16 cellular contexts compared by ENCODE assay signal in the genomic region with DNA sequence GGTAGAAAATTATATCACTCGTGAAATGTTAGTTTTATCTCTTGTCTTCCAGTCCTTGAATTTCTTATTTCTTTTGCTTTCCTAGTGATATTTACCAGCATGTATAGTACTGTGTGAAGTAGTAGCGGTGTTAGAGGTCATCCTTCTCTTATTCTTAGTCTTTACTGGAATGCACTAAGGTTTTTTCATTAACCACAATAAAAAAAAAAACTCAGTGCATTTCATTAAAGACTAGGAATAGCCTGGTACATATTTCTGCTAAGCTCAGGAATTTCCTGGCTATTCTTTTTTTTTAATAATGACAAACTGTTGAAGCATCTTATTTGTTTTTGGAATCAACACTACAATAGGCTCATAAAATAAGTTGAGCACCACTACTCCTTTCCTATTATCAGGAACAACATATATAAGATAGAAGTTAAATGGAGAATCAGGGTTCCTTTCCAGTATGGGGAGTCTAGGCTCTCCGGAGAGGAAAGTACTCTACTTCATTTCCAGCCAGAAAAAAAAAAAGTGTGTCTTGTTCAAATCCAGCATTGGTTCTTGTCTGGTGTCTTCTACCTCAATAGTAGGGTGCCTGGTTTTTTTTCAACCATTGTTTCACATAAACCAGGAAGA.
A peak's percentile ranks its signal among the peaks of the same experiment; 100 is the strongest.
DNase-seq lines count a peak whose midpoint lies in the region; ATAC-seq and TF ChIP-seq lines count a peak whose summit lies in the region.
"Had no signal": no experiment of that assay in that cellular context is flagged by ENCODE, and none has a peak within 500 bp of the region (broad histone marks: within the 10 kb centered on the region; RNA-seq: fewer than 3 reads in every experiment).

No MANE protein-coding gene starts in this region.

- ATAC-seq in HG02678 (IDR thresholded peaks at IDR 0.05; ENCODE audit: unreplicated experiment): no peak
- ATAC-seq: GM12878, left cardiac atrium had no signal

- H3F3A ChIP-seq in GM23248 (ENCODE audit: insufficient read depth): peaks cover 34% of the 10 kb centered on the region

- TF ChIP-seq CTCF in fibroblast of mammary gland (conservative IDR thresholded peaks at IDR 0.05; ENCODE audit: control insufficient read depth, insufficient read depth, low read depth, low read length) (no peak), retinal pigment epithelial cell (conservative IDR thresholded peaks at IDR 0.05; ENCODE audit: low read depth, low read length) (no peak)

- H3K9me3 ChIP-seq in GM23248 (ENCODE audit: low read depth): no peaks in the 10 kb centered on the region
- no peaks in the 10 kb centered on the region for H3K9me3 ChIP-seq in adipocyte (ENCODE audit: control insufficient read depth, low read length)
- H3K9me3 ChIP-seq: Peyer's patch, uterus had no signal

- peak overlapping the region; percentile 32 for H3K27ac ChIP-seq in GM23248
- H3K27ac ChIP-seq: Peyer's patch, uterus had no signal

- no peaks in the 10 kb centered on the region for H3K9me2 ChIP-seq in GM23248 (ENCODE audit: insufficient read depth)

- H3K4me2 ChIP-seq in GM23248 (ENCODE audit: unreplicated experiment): peak overlapping the region; percentile 32

- no peak overlapping the region for H2AFZ ChIP-seq in GM23248

- no peak overlapping the region for H3K9ac ChIP-seq in GM23248
- H3K9ac ChIP-seq in adipocyte (ENCODE audit: low read length): no peak overlapping the region

- no peaks in the 10 kb centered on the region for H3K79me2 ChIP-seq in GM23248 (ENCODE audit: insufficient read depth)

- peak; percentile 62 for DNase-seq in GM23248
- DNase-seq in adipocyte (ENCODE audit: low read depth): peak; percentile 54
- DNase-seq in fibroblast of mammary gland (ENCODE audit: low read depth): peak; percentile 71
- DNase-seq in retinal pigment epithelial cell (ENCODE audit: low read depth): peak; percentile 82
- no peak for DNase-seq in UCSD-AML1 (lab: John Stamatoyannopoulos, UW; ENCODE audit: unreplicated experiment)
- DNase-seq in stimulated activated CD4-positive, alpha-beta T cell treated with anti-CD3 and anti-CD28 coated beads, Interleukin-12 subunit alpha, Interleukin-12 subunit beta, amount 100 ng/mL, for 4 hours: no peak
- DNase-seq in SKM-1 (lab: John Stamatoyannopoulos, UW; ENCODE audit: unreplicated experiment): no peak
- DNase-seq: activated CD4-positive, CD25-positive, alpha-beta regulatory T cell; CD4-positive, alpha-beta T cell; left cardiac atrium; NCI-H187; NCI-H526 treated with DMSO at 0.1 percent for 48 hours; Peyer's patch; uterus had no signal

- in situ Hi-C loops in GM23248 (cut with MboI): no loop called here

- no peaks in the 10 kb centered on the region for H3K36me3 ChIP-seq in GM23248 (ENCODE audit: low read depth)
- no peaks in the 10 kb centered on the region for H3K36me3 ChIP-seq in adipocyte (ENCODE audit: control insufficient read depth, insufficient read depth, low read length, severe bottlenecking)
- H3K36me3 ChIP-seq: Peyer's patch, uterus had no signal

- H3K4me1 ChIP-seq in GM23248 (ENCODE audit: insufficient read depth): peaks cover 38% of the 10 kb centered on the region
- H3K4me1 ChIP-seq in adipocyte (ENCODE audit: control insufficient read depth, insufficient read depth, low read length): peaks cover 4% of the 10 kb centered on the region
- H3K4me1 ChIP-seq: Peyer's patch, uterus had no signal

- H3K27me3 ChIP-seq in GM23248 (replicated peaks; ENCODE audit: insufficient read depth): no peaks in the 10 kb centered on the region
- no peaks in the 10 kb centered on the region for H3K27me3 ChIP-seq in adipocyte (replicated peaks; ENCODE audit: control insufficient read depth, insufficient read depth, low read length)
- H3K27me3 ChIP-seq: Peyer's patch, uterus had no signal

- WGBS in GM23248 (ENCODE audit: low coverage in 1 of 2, low lambda C conversion rate in 2 of 2, missing lambda C conversion rate in 2 of 2), 2 experiments: 58 to 59% methylated on average over 3 of the region's 3 CpGs

- no peaks in the 10 kb centered on the region for H4K20me1 ChIP-seq in GM23248 (ENCODE audit: insufficient read depth)

- H3K4me3 ChIP-seq in GM23248 (no peak overlapping the region), adipocyte (ENCODE audit: low read length) (no peak overlapping the region), fibroblast of mammary gland (ENCODE audit: control insufficient read depth, low read depth, low read length) (no peak overlapping the region), retinal pigment epithelial cell (ENCODE audit: low read length) (no peak overlapping the region)
- H3K4me3 ChIP-seq: GM12878, Peyer's patch, uterus had no signal

Comparison
In these comparisons a context has a peak if more than half of its experiments do, and no peak if none do; other contexts are left out.
1. DNase-seq: peak in GM23248 (single experiment), adipocyte (single experiment), fibroblast of mammary gland (single experiment) and retinal pigment epithelial cell (single experiment); none in UCSD-AML1 (single experiment), stimulated activated CD4-positive, alpha-beta T cell treated with anti-CD3 and anti-CD28 coated beads, Interleukin-12 subunit alpha, Interleukin-12 subunit beta, amount 100 ng/mL, for 4 hours (single experiment) and SKM-1 (single experiment).